In genomic region chr7:106071356-106071998, GRCh38 we compare ENCODE assay signal across 9 cellular contexts. TPM values are rescaled to one million over a fixed set of nuclear protein-coding genes. Genes with fewer than 3 reads are reported as not detected.
DNase-seq lines count a peak whose midpoint lies in the region; ATAC-seq and TF ChIP-seq lines count a peak whose summit lies in the region.
"Had no signal": no experiment of that assay in that cellular context is flagged by ENCODE, and none has a peak within 500 bp of the region (broad histone marks: within the 10 kb centered on the region; RNA-seq: fewer than 3 reads in every experiment).

No MANE protein-coding gene starts in this region.

- no peaks in the 10 kb centered on the region for H3K27me3 ChIP-seq in esophagus (ENCODE audit: control insufficient read depth in 1 of 2, insufficient read depth in 2 of 2, low read length in 2 of 2)

- ATAC-seq in GM21423 (IDR thresholded peaks at IDR 0.05; ENCODE audit: unreplicated experiment) = peak; percentile 95
- peak; percentile 41 for ATAC-seq in sciatic nerve

- H3K36me3 ChIP-seq in esophagus (ENCODE audit: control insufficient read depth in 2 of 2, insufficient read depth in 2 of 2, low read length in 1 of 2) = no peaks in the 10 kb centered on the region

- 22 to 33% methylated on average over 9 of the region's 9 CpGs for WGBS in esophagus, 2 donors

- no peaks in the 10 kb centered on the region for H3K9me3 ChIP-seq in esophagus (ENCODE audit: control insufficient read depth in 2 of 2, insufficient read depth in 1 of 2, low read depth in 1 of 2, low read length in 1 of 2)

- intact Hi-C loops in sciatic nerve (cut with DNase I) = no loop called here

- TF ChIP-seq CTCF in VCaP (conservative IDR thresholded peaks at IDR 0.05) = no peak

- peak overlapping the region; percentile 92 for H3K27ac ChIP-seq in VCaP
- H3K27ac ChIP-seq in esophagus (ENCODE audit: low read depth in 2 of 2, low read length in 1 of 2) = peak overlapping the region; percentile 86 to 96
- H3K27ac ChIP-seq: KMS-11 had no signal

- no peak overlapping the region for H3K4me3 ChIP-seq in esophagus (ENCODE audit: low read depth in 1 of 2, low read length in 2 of 2)

- peaks cover 0 to 25% of the 10 kb centered on the region in 2 donors for H3K4me1 ChIP-seq in esophagus (ENCODE audit: control insufficient read depth in 2 of 2, insufficient read depth in 2 of 2, low read length in 1 of 2)

- DNase-seq in GDM1 (lab: John Stamatoyannopoulos, UW) (peak; percentile 93), HT1080 (ENCODE audit: low read depth) (peak; percentile 77), sciatic nerve (ENCODE audit: low spot score) (no peak), NCI-H1930 (lab: John Stamatoyannopoulos, UW) (no peak), DMS114 treated with DMSO at 0.1 percent for 48 hours (lab: John Stamatoyannopoulos, UW; ENCODE audit: unreplicated experiment) (no peak)

RNA-seq across cellular contexts. Expression of gene SYPL1, which starts 40.6 kb away (rescaled TPM):
- 24.4 and 43.5 TPM in 2 replicates for total RNA-seq in HT1080 (2014; rRNA removed; shearing (Covaris generic))
- 107 and 131 TPM in 2 replicates for polyA plus RNA-seq in HT1080 (2015; cell fraction: cytosol; rRNA removed)
- 102 and 129 TPM in 2 replicates for polyA plus RNA-seq in HT1080 (2015; cell fraction: nucleus; rRNA removed)
- polyA plus RNA-seq in esophagus = 100 to 1,000 TPM in 1 of 2 donors, 10 to 100 TPM in 1; 66.3 to 101 TPM
- 83.5 TPM for total RNA-seq in sciatic nerve

Comparison
In these comparisons a context has a peak if more than half of its experiments do, and no peak if none do; other contexts are left out.
1. DNase-seq: peak in GDM1 (single experiment) and HT1080 (single experiment); none in sciatic nerve (single experiment), NCI-H1930 (0 of 2) and DMS114 treated with DMSO at 0.1 percent for 48 hours (single experiment).